ENCODE assay signal across 18 cellular contexts in genomic region chr20:4719190-4719589, GRCh38. TPM values are rescaled to one million over a fixed set of nuclear protein-coding genes. Genes with fewer than 3 reads are reported as not detected.
DNase-seq lines count a peak whose midpoint lies in the region; TF ChIP-seq lines count a peak whose summit lies in the region.
"Had no signal": no experiment of that assay in that cellular context is flagged by ENCODE, and none has a peak within 500 bp of the region (broad histone marks: within the 10 kb centered on the region; RNA-seq: fewer than 3 reads in every experiment).

No MANE protein-coding gene starts in this region.

- peaks cover 8% of the 10 kb centered on the region for H3K4me1 Mint-ChIP-seq in activated T-cell treated with anti-CD3 and anti-CD28 coated beads, Interleukin-2, amount 50 U/mL, for 24 hours (ENCODE audit: low read depth)

- H3K27me3 ChIP-seq in DOHH2 (ENCODE audit: control insufficient read depth, low read length), result no peaks in the 10 kb centered on the region
- H3K27me3 ChIP-seq in layer of hippocampus (ENCODE audit: control insufficient read depth, insufficient read depth, low read length), result no peaks in the 10 kb centered on the region

- H3K27ac ChIP-seq in DOHH2 (ENCODE audit: low read depth, low read length), result peak overlapping the region; percentile 95
- peak overlapping the region; percentile 93; the same call in 1 of the 2 replicates for H3K27ac ChIP-seq in SK-N-MC
- H3K27ac ChIP-seq in layer of hippocampus (ENCODE audit: low read depth, low read length), result peak overlapping the region; percentile 95
- peak overlapping the region; percentile 98 for H3K27ac ChIP-seq in temporal lobe (ENCODE audit: low read depth, low read length)

- H3K36me3 Mint-ChIP-seq in activated T-cell treated with anti-CD3 and anti-CD28 coated beads, Interleukin-2, amount 50 U/mL, for 24 hours (ENCODE audit: low read depth), result no peaks in the 10 kb centered on the region

- H3F3A ChIP-seq in DOHH2 (ENCODE audit: control insufficient read depth, insufficient read depth), result peaks cover 8% of the 10 kb centered on the region; the same call in 1 of the 2 replicates

- no peaks in the 10 kb centered on the region for H3K79me2 ChIP-seq in DOHH2 (ENCODE audit: control insufficient read depth, low read length)

- H3K9me3 ChIP-seq in DOHH2 (ENCODE audit: control insufficient read depth, insufficient read depth, low read length), result no peaks in the 10 kb centered on the region
- H3K9me3 ChIP-seq in SK-N-MC (ENCODE audit: low read depth, low read length), result no peaks in the 10 kb centered on the region

- peaks cover 1% of the 10 kb centered on the region for H3K27me3 Mint-ChIP-seq in activated T-cell treated with anti-CD3 and anti-CD28 coated beads, Interleukin-2, amount 50 U/mL, for 24 hours
- H3K27me3 Mint-ChIP-seq: CD4-positive, alpha-beta T cell had no signal

- no peak overlapping the region for H3K4me3 Mint-ChIP-seq in activated T-cell treated with anti-CD3 and anti-CD28 coated beads, Interleukin-2, amount 50 U/mL, for 24 hours
- H3K4me3 Mint-ChIP-seq: CD4-positive, alpha-beta T cell had no signal

- H3K36me3 ChIP-seq in DOHH2 (ENCODE audit: control insufficient read depth, low read length) (no peaks in the 10 kb centered on the region), SK-N-MC (ENCODE audit: insufficient read depth, low read length) (no peaks in the 10 kb centered on the region)

- TF ChIP-seq CTCF in DOHH2 (IDR thresholded peaks at IDR 0.05; ENCODE audit: low read depth, low read length, poor library complexity, severe bottlenecking), result no peak

- peak overlapping the region; percentile 84 for H3K4me2 ChIP-seq in DOHH2 (ENCODE audit: low read length)

- H3K4me1 ChIP-seq in DOHH2 (ENCODE audit: control insufficient read depth, low read length), result peaks cover 38% of the 10 kb centered on the region

- no peaks in the 10 kb centered on the region for H4K20me1 ChIP-seq in DOHH2 (ENCODE audit: control insufficient read depth, insufficient read depth, low read depth, low read length)

- no peaks in the 10 kb centered on the region for H3K9me2 ChIP-seq in DOHH2 (replicated peaks; ENCODE audit: control insufficient read depth, low read length)

- DNase-seq in SK-N-MC (ENCODE audit: low read depth, low spot score) (no peak), head of caudate nucleus (no peak)
- no peak for DNase-seq in activated T-cell treated with anti-CD3 and anti-CD28 coated beads, Interleukin-2, amount 50 U/mL, for 24 hours
- no peak for DNase-seq in central memory CD4-positive, alpha-beta T cell
- DNase-seq: Calu3; CD4-positive, alpha-beta T cell; GOT3; KG1; NCI-H1092 treated with DMSO at 0.1 percent for 48 hours; NCI-H1694 treated with DMSO at 0.1 percent for 48 hours; NCI-H446 treated with DMSO at 0.1 percent for 48 hours; NCI-H774 had no signal

- H3K9me3 Mint-ChIP-seq in activated T-cell treated with anti-CD3 and anti-CD28 coated beads, Interleukin-2, amount 50 U/mL, for 24 hours, result no peaks in the 10 kb centered on the region
- H3K9me3 Mint-ChIP-seq: CD4-positive, alpha-beta T cell had no signal

- intact Hi-C loops in head of caudate nucleus (cut with DNase I), result no loop called here

- peak overlapping the region; percentile 58 for H3K4me3 ChIP-seq in DOHH2 (ENCODE audit: low read length)
- no peak overlapping the region for H3K4me3 ChIP-seq in SK-N-MC

- H3K27ac Mint-ChIP-seq in activated T-cell treated with anti-CD3 and anti-CD28 coated beads, Interleukin-2, amount 50 U/mL, for 24 hours, result no peak overlapping the region
- H3K27ac Mint-ChIP-seq: CD4-positive, alpha-beta T cell had no signal

- no peak overlapping the region for H3K9ac ChIP-seq in SK-N-MC (ENCODE audit: insufficient read length)

RNA-seq across cellular contexts. Expression of gene PRND, which starts 2.5 kb away (rescaled TPM):
- total RNA-seq in temporal lobe, result 0.25 TPM
- total RNA-seq: Calu3; CD4-positive, alpha-beta T cell; G401; MCF 10A; Right ventricle myocardium inferior had no signal

RNA-seq across cellular contexts. Expression of gene PRNP, which starts 32.9 kb away (rescaled TPM):
- 117 TPM for total RNA-seq in temporal lobe
